In the genomic region with DNA sequence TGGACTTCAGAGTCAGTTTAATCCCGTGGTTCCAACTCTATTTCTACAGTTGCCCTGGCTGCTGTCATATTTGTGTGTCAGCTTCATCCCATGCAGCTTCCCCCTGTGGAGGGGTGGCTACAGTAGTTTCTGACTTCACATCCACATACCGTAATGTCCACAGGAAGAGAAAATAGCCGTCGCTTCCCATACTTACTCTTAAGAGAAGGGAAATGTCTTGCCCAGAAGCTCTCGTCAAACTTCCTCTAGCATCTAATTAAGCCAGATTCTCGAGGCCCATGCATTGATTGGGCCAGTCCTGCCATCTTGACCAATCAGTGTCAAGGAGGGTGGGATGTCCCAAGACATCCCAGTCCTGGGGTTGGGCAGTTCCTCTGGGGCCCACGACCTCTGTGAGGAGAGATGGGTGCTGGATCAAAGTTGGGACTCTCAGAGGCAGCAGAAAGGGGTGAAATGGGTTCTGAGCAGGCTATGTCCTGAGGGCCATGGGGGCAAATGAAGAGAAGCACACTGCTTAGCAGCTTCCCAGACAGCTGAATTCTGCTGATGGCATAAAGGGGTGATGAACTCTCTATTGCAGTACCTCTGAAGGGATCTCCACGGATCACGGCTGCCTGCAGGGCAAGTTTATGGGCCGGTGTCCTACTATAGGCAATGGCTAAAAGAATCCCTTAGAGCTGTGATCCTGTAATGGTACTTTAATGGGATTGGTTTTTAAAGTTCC, we compare ENCODE assay signal across 11 cellular contexts.
DNase-seq lines count a peak whose midpoint lies in the region; ATAC-seq lines count a peak whose summit lies in the region.
"Had no signal": no experiment of that assay in that cellular context is flagged by ENCODE, and none has a peak within 500 bp of the region (broad histone marks: within the 10 kb centered on the region; RNA-seq: fewer than 3 reads in every experiment).

No MANE protein-coding gene starts in this region.

- no peaks in the 10 kb centered on the region for H3K9me3 ChIP-seq in CD4-positive, CD25-positive, alpha-beta regulatory T cell (ENCODE audit: control insufficient read depth in 2 of 2, low read length in 2 of 2)
- H3K9me3 ChIP-seq in adipocyte (ENCODE audit: control insufficient read depth, low read length), result peaks cover 5% of the 10 kb centered on the region
- H3K9me3 ChIP-seq: BLaER1 treated with 17β-estradiol and CSF1 and Interleukin-3, amounts not matched to agents 10 nM and 100 nM; mucosa of descending colon; SJSA1 had no signal

- peak overlapping the region in 1 of 4 donors; percentile 1 for H3K4me3 Mint-ChIP-seq in CD4-positive, CD25-positive, alpha-beta regulatory T cell

- no peaks in the 10 kb centered on the region for H3K27me3 ChIP-seq in CD4-positive, CD25-positive, alpha-beta regulatory T cell (ENCODE audit: control insufficient read depth, insufficient read depth, low read length)
- H3K27me3 ChIP-seq in adipocyte (replicated peaks; ENCODE audit: control insufficient read depth, insufficient read depth, low read length), result no peaks in the 10 kb centered on the region
- H3K27me3 ChIP-seq: BLaER1 treated with 17β-estradiol and CSF1 and Interleukin-3, amounts not matched to agents 10 nM and 100 nM; SJSA1 had no signal

- ATAC-seq in CD4-positive, CD25-positive, alpha-beta regulatory T cell (ENCODE audit: low read depth in 2 of 2), result peak in 1 of 2 donors; percentile 18
- peak; percentile 54 for ATAC-seq in GM19395 (IDR thresholded peaks at IDR 0.05; ENCODE audit: unreplicated experiment)
- ATAC-seq in HG02981 (IDR thresholded peaks at IDR 0.05; ENCODE audit: unreplicated experiment), result peak; percentile 13
- no peak for ATAC-seq in GM18861 (IDR thresholded peaks at IDR 0.05; ENCODE audit: unreplicated experiment)
- no peak for ATAC-seq in HG02840 (IDR thresholded peaks at IDR 0.05; ENCODE audit: low FRiP score, unreplicated experiment)

- no peaks in the 10 kb centered on the region for H3K27me3 Mint-ChIP-seq in CD4-positive, CD25-positive, alpha-beta regulatory T cell

- H3K4me3 ChIP-seq in CD4-positive, CD25-positive, alpha-beta regulatory T cell (ENCODE audit: low read depth, low read length), result no peak overlapping the region
- H3K4me3 ChIP-seq in adipocyte (ENCODE audit: low read length), result no peak overlapping the region
- H3K4me3 ChIP-seq: BLaER1 treated with 17β-estradiol and CSF1 and Interleukin-3, amounts not matched to agents 10 nM and 100 nM; mucosa of descending colon; SJSA1 had no signal

- peaks cover 5 to 18% (median 11%) of the 10 kb centered on the region in 4 donors for H3K4me1 Mint-ChIP-seq in CD4-positive, CD25-positive, alpha-beta regulatory T cell

- H3K9me3 Mint-ChIP-seq in CD4-positive, CD25-positive, alpha-beta regulatory T cell, result no peaks in the 10 kb centered on the region

- H3K27ac Mint-ChIP-seq in CD4-positive, CD25-positive, alpha-beta regulatory T cell, result peak overlapping the region in 2 of 3 donors; percentile 69 to 76

- no peak for DNase-seq in CD4-positive, CD25-positive, alpha-beta regulatory T cell
- DNase-seq in adipocyte (ENCODE audit: low read depth), result no peak
- DNase-seq in foreskin melanocyte, result no peak
- DNase-seq in NK-92 (lab: John Stamatoyannopoulos, UW; ENCODE audit: unreplicated experiment), result no peak

- H3K9ac ChIP-seq in adipocyte (ENCODE audit: low read length), result peak overlapping the region; percentile 62
- H3K9ac ChIP-seq: BLaER1 treated with 17β-estradiol and CSF1 and Interleukin-3, amounts not matched to agents 10 nM and 100 nM had no signal

- H3K4me1 ChIP-seq in CD4-positive, CD25-positive, alpha-beta regulatory T cell (ENCODE audit: control insufficient read depth, insufficient read depth, low read length, poor library complexity, severe bottlenecking), result peaks cover under 1% of the 10 kb centered on the region
- H3K4me1 ChIP-seq in adipocyte (ENCODE audit: control insufficient read depth, insufficient read depth, low read length), result peaks cover 9% of the 10 kb centered on the region
- H3K4me1 ChIP-seq: BLaER1 treated with 17β-estradiol and CSF1 and Interleukin-3, amounts not matched to agents 10 nM and 100 nM; SJSA1 had no signal

- H3K27ac ChIP-seq in CD4-positive, CD25-positive, alpha-beta regulatory T cell (ENCODE audit: insufficient read depth, low read length, poor library complexity, severe bottlenecking), result no peak overlapping the region
- H3K27ac ChIP-seq: BLaER1 treated with 17β-estradiol and CSF1 and Interleukin-3, amounts not matched to agents 10 nM and 100 nM; SJSA1 had no signal

- H3K36me3 Mint-ChIP-seq in CD4-positive, CD25-positive, alpha-beta regulatory T cell, result no peaks in the 10 kb centered on the region

- no peaks in the 10 kb centered on the region for H3K36me3 ChIP-seq in CD4-positive, CD25-positive, alpha-beta regulatory T cell (ENCODE audit: control insufficient read depth, insufficient read depth, low read length)
- no peaks in the 10 kb centered on the region for H3K36me3 ChIP-seq in adipocyte (ENCODE audit: control insufficient read depth, insufficient read depth, low read length, severe bottlenecking)
- H3K36me3 ChIP-seq: BLaER1 treated with 17β-estradiol and CSF1 and Interleukin-3, amounts not matched to agents 10 nM and 100 nM; SJSA1 had no signal

Comparison
In these comparisons a context has a peak if more than half of its experiments do, and no peak if none do; other contexts are left out.
1. ATAC-seq: peak in GM19395 (single experiment) and HG02981 (single experiment); none in GM18861 (single experiment) and HG02840 (single experiment).